Comparison of ENCODE assay signal across 8 cellular contexts in genomic region chr7:23597064-23597907, GRCh38. TPM values are rescaled to one million over a fixed set of nuclear protein-coding genes. Genes with fewer than 3 reads are reported as not detected.
DNase-seq lines count a peak whose midpoint lies in the region; ATAC-seq and TF ChIP-seq lines count a peak whose summit lies in the region.

TSS of gene CCDC126 (plus strand) at chr7:23597382. CDS start at chr7:23611316, 13,934 bp downstream.

- CTCF ChIA-PET in CD4-positive, alpha-beta T cell (lab: Charles Lee): interaction anchor here (4.3 kb wide), 1 partner anchor 50 kb away, joined by 15 read pairs; no protein-coding TSS in a partner anchor

- DNase-seq in CD4-positive, alpha-beta T cell: peak; percentile 57 to 83 (median 72)
- DNase-seq in NCI-H774 (lab: John Stamatoyannopoulos, UW) (peak; percentile 89), memory B cell (ENCODE audit: low spot score in 2 of 2) (peak; percentile 70 to 85)
- peak; percentile 50 to 75 for DNase-seq in activated CD8-positive, alpha-beta memory T cell treated with anti-CD3 and anti-CD28 coated beads for 1 hour (ENCODE audit: extremely low read depth in 1 of 2, low read depth in 1 of 2)
- peak; percentile 53 to 78 (median 67) for DNase-seq in effector memory CD4-positive, alpha-beta T cell
- DNase-seq in stimulated activated CD8-positive, alpha-beta memory T cell treated with anti-CD3 and anti-CD28 coated beads, Interleukin-12 subunit alpha, Interleukin-12 subunit beta, amount 100 ng/mL, for 1 hour (ENCODE audit: low read depth): peak; percentile 65

- peak within 1 kb of the TSS; percentile 95 for H3K4me3 Mint-ChIP-seq in CD4-positive, alpha-beta T cell
- H3K4me3 Mint-ChIP-seq in memory B cell: peak within 1 kb of the TSS; percentile 95

- TF ChIP-seq CTCF in CD4-positive, alpha-beta T cell (IDR thresholded peaks at IDR 0.05): no peak

- H3K4me1 ChIP-seq in effector memory CD4-positive, alpha-beta T cell (ENCODE audit: control insufficient read depth, insufficient read depth, low read length, poor library complexity, severe bottlenecking): peaks cover 8% of the 10 kb centered on the region

- POLR2A ChIA-PET in CD4-positive, alpha-beta T cell (lab: Charles Lee): interaction anchor here (0.6 to 2.2 kb wide), 11 partner anchors 11 to 1933 kb away, joined by 3 to 13 read pairs (median 4); partner anchors contain the start of genes CYCS, FAM221A, KLHL7 and MALSU1

- H3K9me3 Mint-ChIP-seq in CD4-positive, alpha-beta T cell: no peaks in the 10 kb centered on the region
- H3K9me3 Mint-ChIP-seq in memory B cell: peaks cover 1% of the 10 kb centered on the region

- H3K27ac ChIP-seq in CD4-positive, alpha-beta T cell (ENCODE audit: low read depth, low read length): no peak within 1 kb of the TSS
- H3K27ac ChIP-seq in effector memory CD4-positive, alpha-beta T cell (ENCODE audit: insufficient read depth, low read length, poor library complexity, severe bottlenecking): peak within 1 kb of the TSS; percentile 63

- H3K4me1 Mint-ChIP-seq in CD4-positive, alpha-beta T cell (ENCODE audit: low read depth): peaks cover 31% of the 10 kb centered on the region
- peaks cover 32% of the 10 kb centered on the region for H3K4me1 Mint-ChIP-seq in memory B cell

- peaks cover 9% of the 10 kb centered on the region for H3K36me3 Mint-ChIP-seq in CD4-positive, alpha-beta T cell (ENCODE audit: low read depth)
- no peaks in the 10 kb centered on the region for H3K36me3 Mint-ChIP-seq in memory B cell

- intact Hi-C loops in CD4-positive, alpha-beta T cell (cut with DNase I, micrococcal nuclease): loop anchor here in 1 of 2 experiments (2.0 to 10.0 kb wide), 7 partner anchors 48 to 1585 kb away; partner anchors contain the start of genes HYCC1, KLHL7, MALSU1 and PALS2

- peak; percentile 90 for ATAC-seq in CD4-positive, alpha-beta T cell (ENCODE audit: poor library complexity)
- peak; percentile 83 for ATAC-seq in GM19438 (IDR thresholded peaks at IDR 0.05; ENCODE audit: low read depth, unreplicated experiment)
- ATAC-seq in HG03571 (IDR thresholded peaks at IDR 0.05; ENCODE audit: unreplicated experiment): peak; percentile 57
- ATAC-seq in memory B cell (ENCODE audit: low read depth): peak; percentile 90

- no peaks in the 10 kb centered on the region for H3K36me3 ChIP-seq in effector memory CD4-positive, alpha-beta T cell (ENCODE audit: control insufficient read depth, insufficient read depth, low read length)

- H3K4me3 ChIP-seq in effector memory CD4-positive, alpha-beta T cell (ENCODE audit: insufficient read depth, low read depth, low read length, poor library complexity, severe bottlenecking): peak within 1 kb of the TSS; percentile 90

- no peaks in the 10 kb centered on the region for H3K27me3 ChIP-seq in CD4-positive, alpha-beta T cell (ENCODE audit: control insufficient read depth, insufficient read depth, low read length)
- no peaks in the 10 kb centered on the region for H3K27me3 ChIP-seq in effector memory CD4-positive, alpha-beta T cell (replicated peaks; ENCODE audit: control insufficient read depth, insufficient read depth, low read length, poor library complexity, severe bottlenecking)

- peak within 1 kb of the TSS; percentile 80 for H3K27ac Mint-ChIP-seq in CD4-positive, alpha-beta T cell
- peak within 1 kb of the TSS; percentile 93 for H3K27ac Mint-ChIP-seq in memory B cell

- no peaks in the 10 kb centered on the region for H3K9me3 ChIP-seq in CD4-positive, alpha-beta T cell (ENCODE audit: control insufficient read depth, low read length)
- no peaks in the 10 kb centered on the region for H3K9me3 ChIP-seq in effector memory CD4-positive, alpha-beta T cell (ENCODE audit: control insufficient read depth, low read length)

- H3K27me3 Mint-ChIP-seq in CD4-positive, alpha-beta T cell: no peaks in the 10 kb centered on the region
- H3K27me3 Mint-ChIP-seq in memory B cell: no peaks in the 10 kb centered on the region

RNA-seq across cellular contexts. Expression of gene CCDC126, which starts in this region (rescaled TPM):
- 10 to 100 TPM in 1 of 2 experiments, 1 to 10 TPM in 1; 8.3 to 10.3 TPM for total RNA-seq in CD4-positive, alpha-beta T cell
